13 cellular contexts compared by ENCODE assay signal in genomic region chr9:37407468-37407867, GRCh38. TPM values are rescaled to one million over a fixed set of nuclear protein-coding genes. Genes with fewer than 3 reads are reported as not detected.
DNase-seq lines count a peak whose midpoint lies in the region; ATAC-seq, FAIRE-seq and TF ChIP-seq lines count a peak whose summit lies in the region.
"Had no signal": no experiment of that assay in that cellular context is flagged by ENCODE, and none has a peak within 500 bp of the region (broad histone marks: within the 10 kb centered on the region; RNA-seq: fewer than 3 reads in every experiment).

No MANE protein-coding gene starts in this region.

- H3F3A ChIP-seq in PC-9 (ENCODE audit: insufficient read depth, low read depth): peaks cover 26% of the 10 kb centered on the region

- no peak overlapping the region for H3K4me3 Mint-ChIP-seq in stimulated activated naive CD8-positive, alpha-beta T cell treated with anti-CD3 and anti-CD28 coated beads, Interleukin-15, amount 100 ng/mL, for 72 hours
- H3K4me3 Mint-ChIP-seq: activated CD4-positive, alpha-beta memory T cell treated with anti-CD3 and anti-CD28 coated beads, Interleukin-2, amount 10 ng/mL, durations not matched to agents 7 days and 5 days had no signal

- H3K9me2 ChIP-seq in PC-9 (ENCODE audit: insufficient read depth): no peaks in the 10 kb centered on the region

- H3K79me2 ChIP-seq in PC-9 (ENCODE audit: low read depth): no peaks in the 10 kb centered on the region

- CTCF ChIA-PET in PC-9 (lab: Charles Lee): interaction anchor here (0.6 kb wide), 1 partner anchor 22 kb away, joined by 4 read pairs; no protein-coding TSS in a partner anchor

- POLR2A ChIA-PET in PC-9 (lab: Charles Lee; ENCODE audit: unreplicated experiment): interaction anchor here (0.8 kb wide), 1 partner anchor 58 kb away, joined by 12 read pairs; the partner anchor contains the start of gene ZBTB5

- H3K4me2 ChIP-seq in PC-9: no peak overlapping the region

- no peaks in the 10 kb centered on the region for H4K20me1 ChIP-seq in PC-9 (ENCODE audit: insufficient read depth)

- H3K9me3 ChIP-seq in PC-9 (ENCODE audit: insufficient read depth, low read depth): no peaks in the 10 kb centered on the region

- H3K4me1 Mint-ChIP-seq in stimulated activated naive CD8-positive, alpha-beta T cell treated with anti-CD3 and anti-CD28 coated beads, Interleukin-15, amount 100 ng/mL, for 72 hours: peaks cover 25% of the 10 kb centered on the region

- BruUV-seq in PC-9 (replicated peaks; lab: Mats Ljungman, UMichigan): no TSS peak

- H3K27me3 ChIP-seq in PC-9 (ENCODE audit: insufficient read depth, low read depth): no peaks in the 10 kb centered on the region

- TF ChIP-seq CTCF in PC-9 (conservative IDR thresholded peaks at IDR 0.05) (peak; percentile 37; the same call in 1 of the 2 replicates), fibroblast of villous mesenchyme (IDR thresholded peaks at IDR 0.05; ENCODE audit: insufficient read depth, low read depth, low read length) (peak; percentile 29)

- no peak overlapping the region for H3K27ac Mint-ChIP-seq in stimulated activated naive CD8-positive, alpha-beta T cell treated with anti-CD3 and anti-CD28 coated beads, Interleukin-15, amount 100 ng/mL, for 72 hours
- H3K27ac Mint-ChIP-seq: activated CD4-positive, alpha-beta memory T cell treated with anti-CD3 and anti-CD28 coated beads, Interleukin-2, amount 10 ng/mL, durations not matched to agents 7 days and 5 days had no signal

- no peaks in the 10 kb centered on the region for H3K36me3 ChIP-seq in PC-9 (ENCODE audit: low read depth)

- H2AFZ ChIP-seq in PC-9: no peak overlapping the region

- H3K27ac ChIP-seq in PC-9: no peak overlapping the region
- H3K27ac ChIP-seq: skin epidermis had no signal

- no peak for FAIRE-seq in GM12891 (lab: Jason Lieb, UNC)
- FAIRE-seq: frontal cortex had no signal

- DNase-seq in AML-193 (lab: John Stamatoyannopoulos, UW) (peak; percentile 19 to 21), GM12891 (ENCODE audit: insufficient read length, low spot score) (no peak), PC-9 (no peak), fibroblast of villous mesenchyme (ENCODE audit: low read depth) (no peak), KG1 (lab: John Stamatoyannopoulos, UW) (no peak)
- DNase-seq in stimulated activated naive CD8-positive, alpha-beta T cell treated with anti-CD3 and anti-CD28 coated beads, Interleukin-15, amount 100 ng/mL, for 72 hours: no peak
- DNase-seq: activated CD4-positive, alpha-beta memory T cell treated with anti-CD3 and anti-CD28 coated beads, Interleukin-2, amount 10 ng/mL, durations not matched to agents 7 days and 5 days had no signal

- ATAC-seq in HG03108 (IDR thresholded peaks at IDR 0.05; ENCODE audit: unreplicated experiment) (no peak), HG02623 (IDR thresholded peaks at IDR 0.05; ENCODE audit: unreplicated experiment) (no peak)
- ATAC-seq in stimulated activated naive CD8-positive, alpha-beta T cell treated with anti-CD3 and anti-CD28 coated beads, Interleukin-15, amount 100 ng/mL, for 72 hours: no peak
- ATAC-seq: Panc1 had no signal

- H3K9me3 Mint-ChIP-seq in stimulated activated naive CD8-positive, alpha-beta T cell treated with anti-CD3 and anti-CD28 coated beads, Interleukin-15, amount 100 ng/mL, for 72 hours: no peaks in the 10 kb centered on the region
- H3K9me3 Mint-ChIP-seq: activated CD4-positive, alpha-beta memory T cell treated with anti-CD3 and anti-CD28 coated beads, Interleukin-2, amount 10 ng/mL, durations not matched to agents 7 days and 5 days; IgD-negative memory B cell had no signal

- no peaks in the 10 kb centered on the region for H3K27me3 Mint-ChIP-seq in stimulated activated naive CD8-positive, alpha-beta T cell treated with anti-CD3 and anti-CD28 coated beads, Interleukin-15, amount 100 ng/mL, for 72 hours

- TF ChIP-seq POLR2A in GM12891 (IDR thresholded peaks at IDR 0.05; ENCODE audit: low read depth, low read length): no peak; the same call in 1 of the 2 replicates

- H3K4me3 ChIP-seq in PC-9: no peak overlapping the region
- no peak overlapping the region for H3K4me3 ChIP-seq in fibroblast of villous mesenchyme (ENCODE audit: low read depth, low read length)
- H3K4me3 ChIP-seq: skin epidermis had no signal

- peaks cover 67% of the 10 kb centered on the region for H3K4me1 ChIP-seq in PC-9 (replicated peaks; ENCODE audit: insufficient read depth)

- intact Hi-C loops in PC-9 (cut with micrococcal nuclease; ENCODE audit: unreplicated experiment): no loop called here

TF ChIP-seq in GM12891, 5 proteins besides CTCF, POLR2A, EP300 and RAD21:
- TF ChIP-seq PAX5 (IDR thresholded peaks at IDR 0.05; ENCODE audit: insufficient read depth, low read length, severe bottlenecking) (no peak), TAF1 (IDR thresholded peaks at IDR 0.05; ENCODE audit: low read depth, low read length) (no peak), POU2F2 (IDR thresholded peaks at IDR 0.05; ENCODE audit: low read depth, low read length) (no peak), POLR2AphosphoS5 (IDR thresholded peaks at IDR 0.05; ENCODE audit: low read depth, low read length) (no peak), SPI1 (IDR thresholded peaks at IDR 0.05; ENCODE audit: low read depth, low read length) (peak; percentile 51)

RNA-seq across cellular contexts. Expression of gene GRHPR, which starts 15.0 kb away (rescaled TPM):
- 156 TPM for polyA plus RNA-seq in GM12891 (2012; ENCODE audit: low read depth, missing spikeins)
- total RNA-seq in PC-9 (2021) (77.2 and 85.4 TPM in 2 replicates), fibroblast of villous mesenchyme (142 and 154 TPM in 2 replicates)

RNA-seq across cellular contexts. Expression of gene ZBTB5, which starts 57.8 kb away (rescaled TPM):
- 7.9 TPM for polyA plus RNA-seq in GM12891 (2012; ENCODE audit: low read depth, missing spikeins)
- 7.7 and 8.8 TPM in 2 replicates for total RNA-seq in PC-9 (2021)
- 9.7 and 12.5 TPM in 2 replicates for total RNA-seq in fibroblast of villous mesenchyme

Comparison
In these comparisons a context has a peak if more than half of its experiments do, and no peak if none do; other contexts are left out.
1. DNase-seq: peak in AML-193 (2 of 2); none in GM12891 (single experiment), PC-9 (0 of 2), fibroblast of villous mesenchyme (single experiment), KG1 (single experiment) and stimulated activated naive CD8-positive, alpha-beta T cell treated with anti-CD3 and anti-CD28 coated beads, Interleukin-15, amount 100 ng/mL, for 72 hours (0 of 2).